Comparison of ENCODE assay signal across 8 cellular contexts in the genomic region with DNA sequence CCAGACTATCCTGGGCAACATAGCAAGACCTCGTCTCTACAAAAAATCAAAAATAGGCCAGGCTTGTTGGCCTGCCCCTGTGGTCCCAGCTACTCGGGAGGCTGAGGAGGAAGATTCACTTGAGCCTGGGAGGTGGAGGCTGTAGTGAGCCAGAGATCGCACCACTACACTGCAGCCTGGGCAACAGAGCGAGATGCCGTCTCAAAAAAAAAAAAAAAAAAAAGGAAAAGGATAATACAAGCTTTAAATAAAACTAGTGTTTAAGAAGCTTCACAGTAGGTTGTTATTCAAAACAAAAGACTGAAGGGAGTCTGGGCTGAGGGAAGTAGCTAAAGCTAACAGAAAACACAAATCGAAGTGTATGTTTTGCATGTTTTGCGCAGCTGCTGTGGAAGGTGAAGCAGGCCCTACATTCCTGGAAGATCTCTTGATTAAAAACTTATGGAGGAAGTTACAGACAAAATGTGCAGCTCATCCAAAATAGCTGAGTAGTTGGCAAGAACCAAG. TPM values are rescaled to one million over a fixed set of nuclear protein-coding genes. Genes with fewer than 3 reads are reported as not detected.
DNase-seq lines count a peak whose midpoint lies in the region; ATAC-seq and TF ChIP-seq lines count a peak whose summit lies in the region.

No MANE protein-coding gene starts in this region.

- POLR2A ChIA-PET in CD4-positive, alpha-beta T cell (lab: Charles Lee): interaction anchor here (0.5 to 7.0 kb wide), 17 partner anchors 26 to 1450 kb away, joined by 3 to 95 read pairs (median 4); a partner anchor contains a TSS

- no peak for DNase-seq in CD4-positive, alpha-beta T cell
- DNase-seq in SJCRH30: peak in 1 of 2 experiments; percentile 38
- DNase-seq in fibroblast of gingiva (ENCODE audit: low read depth): peak; percentile 84
- DNase-seq in pons (ENCODE audit: low spot score): peak; percentile 31
- no peak for DNase-seq in NCI-H2171 treated with DMSO at 0.1 percent for 48 hours (lab: John Stamatoyannopoulos, UW)
- DNase-seq in H4 (ENCODE audit: low spot score): no peak

- H3K4me3 ChIP-seq in SJCRH30: peak overlapping the region; percentile 92

- no peak for TF ChIP-seq CTCF in CD4-positive, alpha-beta T cell (IDR thresholded peaks at IDR 0.05)

- ATAC-seq in CD4-positive, alpha-beta T cell (ENCODE audit: poor library complexity): no peak
- ATAC-seq in GM21786 (IDR thresholded peaks at IDR 0.05; ENCODE audit: unreplicated experiment): peak; percentile 1
- no peak for ATAC-seq in HG02981 (IDR thresholded peaks at IDR 0.05; ENCODE audit: unreplicated experiment)

- intact Hi-C loops in CD4-positive, alpha-beta T cell (cut with DNase I, micrococcal nuclease): loop anchor here (1.0 to 10.0 kb wide), 6 partner anchors 49 to 1442 kb away; a partner anchor contains a TSS

- H3K27ac Mint-ChIP-seq in CD4-positive, alpha-beta T cell: peak overlapping the region; percentile 87

- no peaks in the 10 kb centered on the region for H3K27me3 ChIP-seq in CD4-positive, alpha-beta T cell (ENCODE audit: control insufficient read depth, insufficient read depth, low read length)
- no peaks in the 10 kb centered on the region for H3K27me3 ChIP-seq in SJCRH30

- no peaks in the 10 kb centered on the region for H3K27me3 Mint-ChIP-seq in CD4-positive, alpha-beta T cell

- no peaks in the 10 kb centered on the region for H3K9me3 ChIP-seq in CD4-positive, alpha-beta T cell (ENCODE audit: control insufficient read depth, low read length)
- H3K9me3 ChIP-seq in SJCRH30 (replicated peaks): no peaks in the 10 kb centered on the region

- peaks cover 4% of the 10 kb centered on the region for H3K36me3 Mint-ChIP-seq in CD4-positive, alpha-beta T cell (ENCODE audit: low read depth)

- H3K27ac ChIP-seq in CD4-positive, alpha-beta T cell (ENCODE audit: low read depth, low read length): peak overlapping the region; percentile 83
- peak overlapping the region; percentile 94 for H3K27ac ChIP-seq in SJCRH30

- no peaks in the 10 kb centered on the region for H3K9me3 Mint-ChIP-seq in CD4-positive, alpha-beta T cell

- H3K4me1 ChIP-seq in SJCRH30: no peaks in the 10 kb centered on the region

- no peaks in the 10 kb centered on the region; the same call in 1 of the 2 replicates for H3K36me3 ChIP-seq in SJCRH30

- CTCF ChIA-PET in CD4-positive, alpha-beta T cell (lab: Charles Lee): interaction anchor here (0.9 to 2.7 kb wide), 7 partner anchors 13 to 197 kb away, joined by 3 to 31 read pairs (median 12); a partner anchor contains a TSS

- peaks cover 24% of the 10 kb centered on the region for H3K4me1 Mint-ChIP-seq in CD4-positive, alpha-beta T cell (ENCODE audit: low read depth)

- H3K4me3 Mint-ChIP-seq in CD4-positive, alpha-beta T cell: peak overlapping the region; percentile 90

RNA-seq across cellular contexts. Expression of a gene that starts 0.6 kb away (rescaled TPM):
- 1 to 10 TPM; 3.0 TPM for total RNA-seq in CD4-positive, alpha-beta T cell
- 15.3 and 16.1 TPM in 2 replicates for total RNA-seq in SJCRH30 (2014; rRNA removed; shearing (Covaris generic))
- total RNA-seq in H4 (2014; rRNA removed; shearing (Covaris generic)): 13.5 and 16.6 TPM in 2 replicates

Comparison
In these comparisons a context has a peak if more than half of its experiments do, and no peak if none do; other contexts are left out.
1. DNase-seq: peak in fibroblast of gingiva (single experiment) and pons (single experiment); none in CD4-positive, alpha-beta T cell (0 of 10), NCI-H2171 treated with DMSO at 0.1 percent for 48 hours (single experiment) and H4 (single experiment).